9 cellular contexts compared by ENCODE assay signal in the genomic region with DNA sequence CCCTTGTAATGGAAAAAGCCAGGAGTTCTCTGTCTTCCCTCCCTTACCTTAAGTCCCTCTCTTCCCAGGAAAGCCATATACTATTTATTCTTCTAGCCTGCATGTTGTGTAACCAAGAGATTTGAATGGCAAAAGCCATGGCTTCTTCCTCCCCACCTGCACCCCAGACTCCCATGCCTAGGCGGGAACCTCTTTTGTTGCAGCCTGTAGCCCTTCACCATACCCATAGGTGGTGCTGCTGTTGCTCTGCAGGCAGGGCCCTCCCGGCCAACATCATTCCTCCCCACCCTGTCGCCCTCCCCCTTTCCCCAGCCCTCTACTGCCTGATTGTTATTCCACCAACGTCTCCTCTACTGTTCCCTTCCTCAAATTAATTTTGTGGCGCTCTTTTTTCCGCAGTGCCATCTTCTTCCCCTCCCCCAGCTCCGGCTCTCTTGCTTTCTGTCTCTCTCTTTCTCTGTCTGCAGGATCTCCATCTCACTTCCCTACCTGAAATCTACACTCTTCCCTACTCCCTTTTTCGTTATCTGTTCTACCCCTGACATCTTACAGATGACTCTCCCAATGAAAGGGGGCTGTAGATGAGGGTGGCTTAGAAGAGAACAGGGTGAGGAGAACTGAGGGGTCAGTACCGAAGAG. TPM values are rescaled to one million over a fixed set of nuclear protein-coding genes. Genes with fewer than 3 reads are reported as not detected.
DNase-seq lines count a peak whose midpoint lies in the region; ATAC-seq and TF ChIP-seq lines count a peak whose summit lies in the region.
"Had no signal": no experiment of that assay in that cellular context is flagged by ENCODE, and none has a peak within 500 bp of the region (broad histone marks: within the 10 kb centered on the region; RNA-seq: fewer than 3 reads in every experiment).

No MANE protein-coding gene starts in this region.

- H3K9me3 ChIP-seq in CD4-positive, alpha-beta memory T cell (ENCODE audit: control insufficient read depth in 1 of 2, low read length in 2 of 2) = no peaks in the 10 kb centered on the region

- H3K27ac ChIP-seq in caudate nucleus (ENCODE audit: low read depth, low read length) = peak overlapping the region; percentile 2
- no peak overlapping the region for H3K27ac ChIP-seq in CD4-positive, alpha-beta memory T cell (ENCODE audit: low read depth, low read length)

- H3K4me1 Mint-ChIP-seq in CD4-positive, alpha-beta memory T cell = peaks cover 0 to 4% (median 2%) of the 10 kb centered on the region in 4 donors

- H3K4me3 Mint-ChIP-seq in CD4-positive, alpha-beta memory T cell = no peak overlapping the region

- H3K27me3 ChIP-seq in CD4-positive, alpha-beta memory T cell (ENCODE audit: insufficient read depth, low read length) = no peaks in the 10 kb centered on the region

- no peaks in the 10 kb centered on the region for H3K4me1 ChIP-seq in CD4-positive, alpha-beta memory T cell (ENCODE audit: insufficient read depth, low read length)

- no peaks in the 10 kb centered on the region for H3K9me3 Mint-ChIP-seq in CD4-positive, alpha-beta memory T cell

- CTCF ChIA-PET in AG04449 (lab: Yijun Ruan, JAX) = interaction anchor here (1.2 to 17.0 kb wide), 6 partner anchors 7 to 81 kb away, joined by 3 to 910 read pairs (median 9); partner anchors contain the start of genes AP1G2 and THTPA
- CTCF ChIA-PET in CD4-positive, alpha-beta memory T cell (lab: Charles Lee; ENCODE audit: partially characterized antibody) = interaction anchor here (4.3 kb wide), 1 partner anchor 76 kb away, joined by 22 read pairs; no protein-coding TSS in a partner anchor

- DNase-seq in AG04449 (ENCODE audit: low read depth, low spot score) (no peak), GM10266 (ENCODE audit: extremely low spot score) (peak; percentile 31), NCI-H2196 (lab: John Stamatoyannopoulos, UW; ENCODE audit: unreplicated experiment) (peak; percentile 77), caudate nucleus (lab: John Stamatoyannopoulos, UW) (peak in 58 of 61 donors; percentile 12 to 91 (median 71)), occipital lobe (lab: John Stamatoyannopoulos, UW) (peak; percentile 73)
- no peak for DNase-seq in CD4-positive, alpha-beta memory T cell

- POLR2A ChIA-PET in AG04449 (lab: Yijun Ruan, JAX) = no interaction called here
- POLR2A ChIA-PET in CD4-positive, alpha-beta memory T cell (lab: Charles Lee; ENCODE audit: partially characterized antibody) = no interaction called here

- H3K36me3 Mint-ChIP-seq in CD4-positive, alpha-beta memory T cell = peaks cover 45 to 50% of the 10 kb centered on the region in 2 donors

- H3K4me3 ChIP-seq in AG04449 (ENCODE audit: low read depth, low read length) = no peak overlapping the region
- no peak overlapping the region for H3K4me3 ChIP-seq in CD4-positive, alpha-beta memory T cell (ENCODE audit: low read length in 2 of 2)

- no peak for ATAC-seq in GM21529 (IDR thresholded peaks at IDR 0.05; ENCODE audit: unreplicated experiment)
- ATAC-seq in GM21390 (IDR thresholded peaks at IDR 0.05; ENCODE audit: unreplicated experiment) = no peak

- TF ChIP-seq CTCF in AG04449 (IDR thresholded peaks at IDR 0.05; ENCODE audit: insufficient read depth, low read length, missing control alignments) (peak; percentile 58), GM10266 (IDR thresholded peaks at IDR 0.05; ENCODE audit: control insufficient read depth, insufficient read depth, low read depth, missing control alignments) (peak; percentile 25)

- no peak overlapping the region for H3K27ac Mint-ChIP-seq in CD4-positive, alpha-beta memory T cell

- intact Hi-C loops in CD4-positive, alpha-beta memory T cell (cut with micrococcal nuclease) = no loop called here

- no peaks in the 10 kb centered on the region for H3K27me3 Mint-ChIP-seq in CD4-positive, alpha-beta memory T cell

- H3K36me3 ChIP-seq in CD4-positive, alpha-beta memory T cell (ENCODE audit: insufficient read depth, low read length) = peaks cover 16% of the 10 kb centered on the region

RNA-seq across cellular contexts. Expression of gene NGDN, which starts 13.8 kb away (rescaled TPM):
- total RNA-seq in occipital lobe = 49.1 TPM
- 10 to 100 TPM; 60.7 to 63.5 TPM for total RNA-seq in CD4-positive, alpha-beta memory T cell
- polyA plus RNA-seq in CD4-positive, alpha-beta memory T cell = 10 to 100 TPM; 61.0 to 95.1 TPM

RNA-seq across cellular contexts. Expression of gene MYH7, which starts 47.9 kb away (rescaled TPM):
- 0.31 TPM for total RNA-seq in occipital lobe
- not detected for total RNA-seq in CD4-positive, alpha-beta memory T cell
- not detected for polyA plus RNA-seq in CD4-positive, alpha-beta memory T cell
- total RNA-seq: dermis microvascular lymphatic vessel endothelial cell had no signal

Comparison
In these comparisons a context has a peak if more than half of its experiments do, and no peak if none do; other contexts are left out.
1. DNase-seq: peak in GM10266 (single experiment), NCI-H2196 (single experiment), caudate nucleus (58 of 61) and occipital lobe (single experiment); none in AG04449 (single experiment) and CD4-positive, alpha-beta memory T cell (0 of 5).